8 cellular contexts compared by ENCODE assay signal in genomic region chr1:24926596-24927249, GRCh38. TPM values are rescaled to one million over a fixed set of nuclear protein-coding genes. Genes with fewer than 3 reads are reported as not detected.
DNase-seq lines count a peak whose midpoint lies in the region; ATAC-seq and TF ChIP-seq lines count a peak whose summit lies in the region.

No MANE protein-coding gene starts in this region.

- H3K36me3 Mint-ChIP-seq in T-helper 17 cell (ENCODE audit: low read depth): peaks cover 7% of the 10 kb centered on the region

- DNase-seq in AG08395 (ENCODE audit: low spot score) (peak; percentile 50), GM12865 (ENCODE audit: low read depth) (peak; percentile 55), T-helper 17 cell (no peak), hepatic stellate cell (ENCODE audit: low spot score) (peak; percentile 45), hypothalamus (lab: John Stamatoyannopoulos, UW) (no peak)
- no peak for DNase-seq in stimulated activated CD4-positive, alpha-beta T cell treated with anti-CD3 and anti-CD28 coated beads, Interleukin-4, amount 100 ng/mL, for 1 hour

- peak overlapping the region; percentile 79 for H3K4me3 ChIP-seq in GM12865 (ENCODE audit: low read depth, low read length)

- peak; percentile 4 for TF ChIP-seq CTCF in GM12865 (IDR thresholded peaks at IDR 0.05; ENCODE audit: insufficient read depth, low read depth, low read length, missing control alignments)

- H3K27me3 Mint-ChIP-seq in T-helper 17 cell: no peaks in the 10 kb centered on the region

- peak overlapping the region; percentile 96 for H3K4me3 Mint-ChIP-seq in T-helper 17 cell

- peak overlapping the region; percentile 100 for H3K27ac Mint-ChIP-seq in T-helper 17 cell

- peaks cover 44% of the 10 kb centered on the region for H3K4me1 Mint-ChIP-seq in T-helper 17 cell

- H3K9me3 ChIP-seq in T-helper 17 cell (ENCODE audit: control insufficient read depth, low read length, poor library complexity, severe bottlenecking): no peaks in the 10 kb centered on the region

- ATAC-seq in T-helper 17 cell (no peak), HG03520 (IDR thresholded peaks at IDR 0.05; ENCODE audit: unreplicated experiment) (no peak), GM18519 (IDR thresholded peaks at IDR 0.05; ENCODE audit: low FRiP score, unreplicated experiment) (no peak)

RNA-seq across cellular contexts. Expression of gene RUNX3, which starts 3.4 kb away (rescaled TPM):
- 100 to 1,000 TPM; 186 to 243 TPM for total RNA-seq in T-helper 17 cell

Comparison
In these comparisons a context has a peak if more than half of its experiments do, and no peak if none do; other contexts are left out.
1. DNase-seq: peak in AG08395 (single experiment), GM12865 (single experiment) and hepatic stellate cell (single experiment); none in T-helper 17 cell (0 of 3), hypothalamus (0 of 51) and stimulated activated CD4-positive, alpha-beta T cell treated with anti-CD3 and anti-CD28 coated beads, Interleukin-4, amount 100 ng/mL, for 1 hour (single experiment).